7 cellular contexts compared by ENCODE assay signal in the genomic region with DNA sequence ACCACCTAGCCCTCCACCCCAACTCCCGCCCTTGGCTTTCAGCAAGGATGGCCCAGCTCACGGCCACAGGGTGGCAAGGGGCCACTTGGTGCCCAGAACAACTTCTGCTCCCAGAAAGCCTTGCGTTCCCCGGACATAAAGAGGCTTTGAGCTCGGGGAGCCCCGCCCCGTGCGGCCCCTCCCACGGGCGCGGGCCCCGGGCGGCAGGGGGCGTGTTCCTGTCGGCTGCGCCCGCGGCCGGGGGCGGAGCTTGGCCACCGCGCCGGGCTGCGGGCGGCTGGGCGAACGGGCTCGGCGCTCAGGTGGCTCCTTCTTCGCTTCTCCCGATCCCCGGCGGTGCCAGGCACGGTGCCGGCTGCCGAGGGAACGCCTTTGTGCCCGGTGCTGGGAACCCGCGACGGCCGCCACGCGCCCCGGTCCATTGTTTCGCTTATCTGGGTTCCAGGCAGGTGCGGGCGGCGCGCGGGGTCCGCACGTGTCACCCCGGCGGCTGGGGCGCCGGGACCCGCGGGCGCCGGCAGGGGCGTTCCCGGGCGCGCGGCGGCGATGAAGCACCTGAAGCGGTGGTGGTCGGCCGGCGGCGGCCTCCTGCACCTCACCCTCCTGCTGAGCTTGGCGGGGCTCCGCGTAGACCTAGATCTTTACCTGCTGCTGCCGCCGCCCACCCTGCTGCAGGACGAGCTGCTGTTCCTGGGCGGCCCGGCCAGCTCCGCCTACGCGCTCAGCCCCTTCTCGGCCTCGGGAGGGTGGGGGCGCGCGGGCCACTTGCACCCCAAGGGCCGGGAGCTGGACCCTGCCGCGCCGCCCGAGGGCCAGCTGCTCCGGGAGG.
DNase-seq lines count a peak whose midpoint lies in the region; ATAC-seq and TF ChIP-seq lines count a peak whose summit lies in the region.

A gene with protein sequence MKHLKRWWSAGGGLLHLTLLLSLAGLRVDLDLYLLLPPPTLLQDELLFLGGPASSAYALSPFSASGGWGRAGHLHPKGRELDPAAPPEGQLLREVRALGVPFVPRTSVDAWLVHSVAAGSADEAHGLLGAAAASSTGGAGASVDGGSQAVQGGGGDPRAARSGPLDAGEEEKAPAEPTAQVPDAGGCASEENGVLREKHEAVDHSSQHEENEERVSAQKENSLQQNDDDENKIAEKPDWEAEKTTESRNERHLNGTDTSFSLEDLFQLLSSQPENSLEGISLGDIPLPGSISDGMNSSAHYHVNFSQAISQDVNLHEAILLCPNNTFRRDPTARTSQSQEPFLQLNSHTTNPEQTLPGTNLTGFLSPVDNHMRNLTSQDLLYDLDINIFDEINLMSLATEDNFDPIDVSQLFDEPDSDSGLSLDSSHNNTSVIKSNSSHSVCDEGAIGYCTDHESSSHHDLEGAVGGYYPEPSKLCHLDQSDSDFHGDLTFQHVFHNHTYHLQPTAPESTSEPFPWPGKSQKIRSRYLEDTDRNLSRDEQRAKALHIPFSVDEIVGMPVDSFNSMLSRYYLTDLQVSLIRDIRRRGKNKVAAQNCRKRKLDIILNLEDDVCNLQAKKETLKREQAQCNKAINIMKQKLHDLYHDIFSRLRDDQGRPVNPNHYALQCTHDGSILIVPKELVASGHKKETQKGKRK (plus strand): TSS at position 246 of the 829 bp plus-strand sequence. CDS start 301 bp downstream, at position 547.

- peak; percentile 37 for ATAC-seq in GM18499 (IDR thresholded peaks at IDR 0.05; ENCODE audit: insufficient read depth, unreplicated experiment)
- ATAC-seq in HG02798 (IDR thresholded peaks at IDR 0.05; ENCODE audit: poor library complexity, unreplicated experiment): peak; percentile 79

- in situ Hi-C loops in astrocyte of the spinal cord (cut with HindIII; ENCODE audit: low sequenced_read_pairs): no loop called here

- DNase-seq in NCI-H1694 (lab: John Stamatoyannopoulos, UW) (peak; percentile 76), T1000 (lab: John Stamatoyannopoulos, UW) (peak; percentile 57), astrocyte of the spinal cord (ENCODE audit: low read depth, low spot score) (peak; percentile 79), skeletal muscle cell (ENCODE audit: low read depth) (no peak)

- TF ChIP-seq CTCF in astrocyte of the spinal cord (IDR thresholded peaks at IDR 0.05; ENCODE audit: low read depth, low read length): no peak

- peak within 1 kb of the TSS; percentile 61 for H3K4me3 ChIP-seq in astrocyte of the spinal cord (ENCODE audit: low read depth, low read length)
- H3K4me3 ChIP-seq in iPS-11a (ENCODE audit: low read depth, low read length): peak within 1 kb of the TSS; percentile 84
- H3K4me3 ChIP-seq in skeletal muscle cell (ENCODE audit: low read depth, low read length): peak within 1 kb of the TSS; percentile 56
